ENCODE assay signal across 9 cellular contexts in the genomic region with DNA sequence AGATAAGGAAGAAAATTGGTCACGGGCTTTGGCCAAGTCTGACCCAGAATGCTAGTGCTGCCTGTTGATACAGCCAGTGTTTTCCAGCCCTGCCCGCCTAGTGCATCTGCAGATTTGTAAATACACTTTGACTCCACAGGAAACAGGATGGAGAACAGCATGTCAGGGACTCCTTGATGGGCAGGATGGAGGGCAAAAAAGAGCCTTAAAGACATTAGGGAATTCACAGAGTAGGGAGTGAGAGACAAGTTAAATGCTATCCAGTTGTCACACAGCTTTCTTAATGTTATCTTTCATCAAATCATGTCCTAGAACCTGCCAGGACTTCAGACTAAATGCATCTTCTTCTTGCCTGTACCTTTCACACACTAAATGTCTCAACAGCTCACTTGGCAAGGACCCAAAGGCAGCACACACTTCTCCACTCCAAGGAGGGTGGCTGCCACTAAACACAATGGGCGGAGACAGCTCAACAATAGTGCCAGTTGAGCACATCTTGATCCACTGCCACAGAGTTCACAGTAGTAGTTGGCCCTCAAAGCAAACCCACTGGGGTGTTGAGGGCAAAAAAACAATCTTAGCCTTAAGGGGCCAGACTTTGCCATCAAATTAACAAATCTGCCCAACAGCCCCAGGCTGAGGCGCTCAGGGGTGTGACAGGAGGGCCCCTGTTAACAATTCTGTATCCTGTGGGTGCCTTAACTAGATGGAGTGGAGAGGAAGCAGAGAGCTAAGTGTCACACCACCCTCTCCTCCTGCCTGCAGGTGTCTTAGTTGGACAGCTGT. TPM values are rescaled to one million over a fixed set of nuclear protein-coding genes. Genes with fewer than 3 reads are reported as not detected.
DNase-seq lines count a peak whose midpoint lies in the region; ATAC-seq and TF ChIP-seq lines count a peak whose summit lies in the region.
"Had no signal": no experiment of that assay in that cellular context is flagged by ENCODE, and none has a peak within 500 bp of the region (broad histone marks: within the 10 kb centered on the region; RNA-seq: fewer than 3 reads in every experiment).

No MANE protein-coding gene starts in this region.

- H3K9me3 Mint-ChIP-seq in activated CD4-positive, alpha-beta T cell treated with anti-CD3 and anti-CD28 coated beads for 36 hours (ENCODE audit: low read depth): peaks cover 4% of the 10 kb centered on the region

- H3K27ac ChIP-seq in prostate gland (no peak overlapping the region), Karpas-422 (ENCODE audit: low read length) (no peak overlapping the region)

- CTCF ChIA-PET in activated CD4-positive, alpha-beta T cell treated with anti-CD3 and anti-CD28 coated beads for 36 hours (lab: Charles Lee): interaction anchor here (0.7 to 1.5 kb wide), 5 partner anchors 9 to 322 kb away, joined by 3 to 6 read pairs (median 3); no protein-coding TSS in a partner anchor

- H3K4me3 ChIP-seq in prostate gland (no peak overlapping the region), Karpas-422 (ENCODE audit: low read length) (no peak overlapping the region)

- H3K4me2 ChIP-seq in Karpas-422 (ENCODE audit: low read depth, low read length, poor library complexity, severe bottlenecking): no peak overlapping the region

- no peaks in the 10 kb centered on the region for H3K27me3 Mint-ChIP-seq in activated CD4-positive, alpha-beta T cell treated with anti-CD3 and anti-CD28 coated beads for 36 hours

- H3K9me3 ChIP-seq in prostate gland: no peaks in the 10 kb centered on the region
- no peaks in the 10 kb centered on the region for H3K9me3 ChIP-seq in Karpas-422 (ENCODE audit: low read length)

- H3K4me1 ChIP-seq in prostate gland (replicated peaks) (peaks cover 4% of the 10 kb centered on the region), Karpas-422 (ENCODE audit: low read length) (peaks cover 12% of the 10 kb centered on the region)

- intact Hi-C loops in activated CD4-positive, alpha-beta T cell treated with anti-CD3 and anti-CD28 coated beads for 36 hours (cut with DNase I, micrococcal nuclease): loop anchor here (5.0 kb wide), 3 partner anchors 121 to 279 kb away; no protein-coding TSS in a partner anchor
- intact Hi-C loops in prostate gland (cut with DNase I): no loop called here

- no peak for TF ChIP-seq POLR2A in prostate gland (IDR thresholded peaks at IDR 0.05)

- H3K9me2 ChIP-seq in Karpas-422 (replicated peaks; ENCODE audit: insufficient read depth, low read length): no peaks in the 10 kb centered on the region

- no peak overlapping the region for H3K4me3 Mint-ChIP-seq in activated CD4-positive, alpha-beta T cell treated with anti-CD3 and anti-CD28 coated beads for 36 hours

- POLR2A ChIA-PET in activated CD4-positive, alpha-beta T cell treated with anti-CD3 and anti-CD28 coated beads for 36 hours (lab: Charles Lee): interaction anchor here (0.5 to 0.6 kb wide), 2 partner anchors 23 to 1836 kb away, joined by 3 to 4 read pairs; no protein-coding TSS in a partner anchor

- 85% methylated on average over 4 of the region's 4 CpGs for WGBS in prostate gland

- H3K79me2 ChIP-seq in Karpas-422 (ENCODE audit: low read length): no peaks in the 10 kb centered on the region

- H3K4me1 Mint-ChIP-seq in activated CD4-positive, alpha-beta T cell treated with anti-CD3 and anti-CD28 coated beads for 36 hours: peaks cover 85% of the 10 kb centered on the region

- H3K36me3 ChIP-seq in prostate gland: no peaks in the 10 kb centered on the region
- no peaks in the 10 kb centered on the region for H3K36me3 ChIP-seq in Karpas-422 (ENCODE audit: insufficient read depth, low read length)

- peaks cover 4% of the 10 kb centered on the region for H3K36me3 Mint-ChIP-seq in activated CD4-positive, alpha-beta T cell treated with anti-CD3 and anti-CD28 coated beads for 36 hours (ENCODE audit: low read depth)

- DNase-seq in activated CD4-positive, alpha-beta T cell treated with anti-CD3 and anti-CD28 coated beads for 36 hours: peak; percentile 50
- DNase-seq in activated CD4-positive, alpha-beta T cell treated with anti-CD3 and anti-CD28 coated beads, Interleukin-2, amount 50 U/mL, for 4 hours: no peak
- peak; percentile 45 for DNase-seq in NCI-H2171 treated with DMSO at 0.1 percent for 48 hours (lab: John Stamatoyannopoulos, UW)
- DNase-seq in astrocyte of the hippocampus (ENCODE audit: low read depth, low spot score): peak; percentile 66
- DNase-seq in prostate gland (ENCODE audit: low spot score): peak; percentile 46
- no peak for DNase-seq in Karpas-422
- no peak for DNase-seq in iPS-NIHi11 (ENCODE audit: low spot score)
- DNase-seq in mesenteric fat pad (ENCODE audit: low spot score): no peak
- DNase-seq: NCI-H1092 treated with DMSO at 0.1 percent for 48 hours had no signal

- H4K20me1 ChIP-seq in Karpas-422 (ENCODE audit: insufficient read depth, low read depth, low read length): no peaks in the 10 kb centered on the region

- ATAC-seq in activated CD4-positive, alpha-beta T cell treated with anti-CD3 and anti-CD28 coated beads for 36 hours: no peak

- H3K27me3 ChIP-seq in prostate gland (replicated peaks; ENCODE audit: insufficient read depth) (no peaks in the 10 kb centered on the region), Karpas-422 (ENCODE audit: low read length) (no peaks in the 10 kb centered on the region)

- H2AFZ ChIP-seq in Karpas-422 (ENCODE audit: low read length): no peak overlapping the region

- TF ChIP-seq CTCF in prostate gland (IDR thresholded peaks at IDR 0.05): no peak

- H3K9ac ChIP-seq in Karpas-422 (ENCODE audit: low read length): no peak overlapping the region

- peak overlapping the region; percentile 37 for H3K27ac Mint-ChIP-seq in activated CD4-positive, alpha-beta T cell treated with anti-CD3 and anti-CD28 coated beads for 36 hours

RNA-seq across cellular contexts. Expression of a gene that starts 2.7 kb away (rescaled TPM):
- 10 to 100 TPM; 29.4 to 39.6 TPM for total RNA-seq in activated CD4-positive, alpha-beta T cell treated with anti-CD3 and anti-CD28 coated beads for 36 hours
- total RNA-seq in prostate gland (10 to 100 TPM in 1 of 2 donors, 1 to 10 TPM in 1; 9.3 to 11.2 TPM), mesenteric fat pad (19.9 TPM)
- total RNA-seq in Karpas-422 (2014; rRNA removed; shearing (Covaris generic); ENCODE audit: low replicate concordance): 0.87 and 1.3 TPM in 2 replicates

Comparison
In these comparisons a context has a peak if more than half of its experiments do, and no peak if none do; other contexts are left out.
1. DNase-seq: peak in activated CD4-positive, alpha-beta T cell treated with anti-CD3 and anti-CD28 coated beads for 36 hours (single experiment), NCI-H2171 treated with DMSO at 0.1 percent for 48 hours (single experiment), astrocyte of the hippocampus (single experiment) and prostate gland (single experiment); none in activated CD4-positive, alpha-beta T cell treated with anti-CD3 and anti-CD28 coated beads, Interleukin-2, amount 50 U/mL, for 4 hours (0 of 2), Karpas-422 (single experiment), iPS-NIHi11 (single experiment) and mesenteric fat pad (single experiment).